Comparison of ENCODE assay signal across 1 cellular context in genomic region chr11:68350759-68351449, GRCh38.
TF ChIP-seq lines count a peak whose summit lies in the region.

No MANE protein-coding gene starts in this region.

TF ChIP-seq in H1, 55 proteins besides CTCF, POLR2A, EP300 and RAD21:
- TF ChIP-seq JUN (IDR thresholded peaks at IDR 0.05; ENCODE audit: low read depth, low read length) = no peak
- no peak for TF ChIP-seq BACH1 (IDR thresholded peaks at IDR 0.05; ENCODE audit: low read length)
- TF ChIP-seq BCL11A (IDR thresholded peaks at IDR 0.05; ENCODE audit: low read depth in 2 of 2, low read length in 2 of 2) = no peak
- no peak for TF ChIP-seq SP2 (IDR thresholded peaks at IDR 0.05; ENCODE audit: low read length)
- TF ChIP-seq, protein P1, sequence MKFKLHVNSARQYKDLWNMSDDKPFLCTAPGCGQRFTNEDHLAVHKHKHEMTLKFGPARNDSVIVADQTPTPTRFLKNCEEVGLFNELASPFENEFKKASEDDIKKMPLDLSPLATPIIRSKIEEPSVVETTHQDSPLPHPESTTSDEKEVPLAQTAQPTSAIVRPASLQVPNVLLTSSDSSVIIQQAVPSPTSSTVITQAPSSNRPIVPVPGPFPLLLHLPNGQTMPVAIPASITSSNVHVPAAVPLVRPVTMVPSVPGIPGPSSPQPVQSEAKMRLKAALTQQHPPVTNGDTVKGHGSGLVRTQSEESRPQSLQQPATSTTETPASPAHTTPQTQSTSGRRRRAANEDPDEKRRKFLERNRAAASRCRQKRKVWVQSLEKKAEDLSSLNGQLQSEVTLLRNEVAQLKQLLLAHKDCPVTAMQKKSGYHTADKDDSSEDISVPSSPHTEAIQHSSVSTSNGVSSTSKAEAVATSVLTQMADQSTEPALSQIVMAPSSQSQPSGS (IDR thresholded peaks at IDR 0.05; ENCODE audit: low read length) = no peak
- TF ChIP-seq POLR2AphosphoS5 (IDR thresholded peaks at IDR 0.05; ENCODE audit: low read depth, low read length) = no peak
- no peak for TF ChIP-seq FOSL1 (IDR thresholded peaks at IDR 0.05; ENCODE audit: insufficient read depth, low read depth, low read length)
- TF ChIP-seq, protein P2, sequence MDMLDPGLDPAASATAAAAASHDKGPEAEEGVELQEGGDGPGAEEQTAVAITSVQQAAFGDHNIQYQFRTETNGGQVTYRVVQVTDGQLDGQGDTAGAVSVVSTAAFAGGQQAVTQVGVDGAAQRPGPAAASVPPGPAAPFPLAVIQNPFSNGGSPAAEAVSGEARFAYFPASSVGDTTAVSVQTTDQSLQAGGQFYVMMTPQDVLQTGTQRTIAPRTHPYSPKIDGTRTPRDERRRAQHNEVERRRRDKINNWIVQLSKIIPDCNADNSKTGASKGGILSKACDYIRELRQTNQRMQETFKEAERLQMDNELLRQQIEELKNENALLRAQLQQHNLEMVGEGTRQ (IDR thresholded peaks at IDR 0.05; ENCODE audit: low read length) = no peak
- no peak for TF ChIP-seq CBX5 (IDR thresholded peaks at IDR 0.05; ENCODE audit: low read depth, low read length)
- TF ChIP-seq NANOG (IDR thresholded peaks at IDR 0.05; ENCODE audit: insufficient read depth, low read depth, low read length, poor library complexity, severe bottlenecking) = no peak
